Comparison of ENCODE assay signal across 23 cellular contexts in genomic region chr4:25001499-25001898, GRCh38.
DNase-seq lines count a peak whose midpoint lies in the region; ATAC-seq lines count a peak whose summit lies in the region.
"Had no signal": no experiment of that assay in that cellular context is flagged by ENCODE, and none has a peak within 500 bp of the region (broad histone marks: within the 10 kb centered on the region; RNA-seq: fewer than 3 reads in every experiment).

No MANE protein-coding gene starts in this region.

- DNase-seq in Ammon's horn (ENCODE audit: low spot score) (peak; percentile 21), astrocyte of the hippocampus (ENCODE audit: low read depth, low spot score) (peak; percentile 38), substantia nigra (lab: John Stamatoyannopoulos, UW) (no peak), DMS 273 treated with DMSO at 0.1 percent for 48 hours (lab: John Stamatoyannopoulos, UW) (no peak), NCI-H1436 treated with DMSO at 0.1 percent for 48 hours (lab: John Stamatoyannopoulos, UW) (no peak)
- DNase-seq: activated CD4-positive, alpha-beta T cell treated with anti-CD3 and anti-CD28 coated beads, Interleukin-2, amount 10 ng/mL, durations not matched to agents 24 days and 14 days; activated effector memory CD4-positive, alpha-beta T cell treated with anti-CD3 and anti-CD28 coated beads, Interleukin-2, amount 50 U/mL, for 16 hours; activated naive CD8-positive, alpha-beta T cell treated with anti-CD3 and anti-CD28 coated beads, Interleukin-2, amount 50 U/mL, for 24 hours; activated T-cell treated with anti-CD3 and anti-CD28 coated beads, Interleukin-2, amount 50 U/mL, for 1 hour; esophagus squamous epithelium; foreskin melanocyte; Karpas-422; NCI-H1092; NCI-H187; NK-92 treated with Interleukin-12 subunit alpha and Interleukin-12 subunit beta, amount 100 ng/mL, for 24 hours; psoas muscle; SHP77; stomach; WERI-Rb-1 had no signal

- ATAC-seq in GM19351 (IDR thresholded peaks at IDR 0.05; ENCODE audit: unreplicated experiment) = peak; percentile 87
- ATAC-seq in HG03520 (IDR thresholded peaks at IDR 0.05; ENCODE audit: unreplicated experiment) = peak; percentile 48
- ATAC-seq in HG03571 (IDR thresholded peaks at IDR 0.05; ENCODE audit: unreplicated experiment) = no peak
- ATAC-seq: activated naive CD8-positive, alpha-beta T cell treated with anti-CD3 and anti-CD28 coated beads, Interleukin-2, amount 50 U/mL, for 24 hours; HepG2; psoas muscle had no signal

- H3K27ac ChIP-seq in substantia nigra (ENCODE audit: low read depth, low read length, poor library complexity, severe bottlenecking) = no peak overlapping the region
- H3K27ac ChIP-seq: psoas muscle, stomach, WERI-Rb-1 had no signal

Comparison
In these comparisons a context has a peak if more than half of its experiments do, and no peak if none do; other contexts are left out.
1. DNase-seq: peak in Ammon's horn (single experiment) and astrocyte of the hippocampus (single experiment); none in substantia nigra (0 of 49), DMS 273 treated with DMSO at 0.1 percent for 48 hours (single experiment) and NCI-H1436 treated with DMSO at 0.1 percent for 48 hours (single experiment).